8 cellular contexts compared by ENCODE assay signal in the genomic region with DNA sequence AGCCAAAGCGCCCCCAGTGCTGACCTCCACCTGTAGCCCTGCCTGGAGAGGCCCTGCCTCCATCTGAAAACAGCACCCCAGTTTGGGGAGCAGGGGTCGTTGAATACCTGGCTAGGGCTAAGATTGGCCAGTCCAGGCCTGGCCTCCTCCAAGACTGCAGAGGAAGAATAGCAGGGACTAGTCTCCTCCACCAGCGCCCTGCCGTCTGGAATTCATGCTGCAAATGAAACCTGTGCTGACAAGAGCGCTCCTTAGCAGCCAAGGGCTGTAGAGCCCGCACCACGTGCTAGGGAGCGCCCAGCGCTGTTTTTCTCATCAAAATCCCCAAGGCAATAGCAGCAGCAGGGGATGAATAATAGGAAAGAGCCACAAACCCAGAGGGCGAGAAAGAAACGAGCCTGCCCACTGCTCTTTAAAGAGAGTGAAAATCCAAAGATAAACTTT. TPM values are rescaled to one million over a fixed set of nuclear protein-coding genes. Genes with fewer than 3 reads are reported as not detected.
A peak's percentile ranks its signal among the peaks of the same experiment; 100 is the strongest.
DNase-seq lines count a peak whose midpoint lies in the region; ATAC-seq and TF ChIP-seq lines count a peak whose summit lies in the region.

No MANE protein-coding gene starts in this region.

- peak overlapping the region in 1 of 2 donors; percentile 44 for H3K27ac Mint-ChIP-seq in natural killer cell treated with Interleukin-12 subunit alpha and Interleukin-12 subunit beta and Interleukin-15 and Interleukin-18, amount 100 ng/mL, for 72 hours

- ATAC-seq in natural killer cell treated with Interleukin-12 subunit alpha and Interleukin-12 subunit beta and Interleukin-15 and Interleukin-18, amount 100 ng/mL, for 72 hours: peak in 1 of 2 donors; percentile 17
- ATAC-seq in HG02852 (IDR thresholded peaks at IDR 0.05; ENCODE audit: unreplicated experiment): no peak

- peak; percentile 42 for DNase-seq in RPMI8226
- DNase-seq in epithelial cell of prostate (ENCODE audit: low read depth, low spot score): peak; percentile 76
- DNase-seq in natural killer cell treated with Interleukin-12 subunit alpha and Interleukin-12 subunit beta and Interleukin-15 and Interleukin-18, amount 100 ng/mL, for 72 hours (ENCODE audit: low spot score): peak; percentile 56
- no peak for DNase-seq in SKM-1 (lab: John Stamatoyannopoulos, UW; ENCODE audit: unreplicated experiment)
- DNase-seq in NCI-H446 treated with DMSO at 0.1 percent for 48 hours (lab: John Stamatoyannopoulos, UW): no peak

- H3K27ac ChIP-seq in 22Rv1 (peak overlapping the region; percentile 67), epithelial cell of prostate (peak overlapping the region; percentile 74)

- no peaks in the 10 kb centered on the region for H3K9me3 ChIP-seq in ES-I3 (ENCODE audit: control insufficient read depth, insufficient read depth, low read length)

- peak overlapping the region; percentile 30; the same call in 1 of the 2 replicates for H3K9ac ChIP-seq in ES-I3 (ENCODE audit: low read depth, low read length)

- H3K36me3 Mint-ChIP-seq in natural killer cell treated with Interleukin-12 subunit alpha and Interleukin-12 subunit beta and Interleukin-15 and Interleukin-18, amount 100 ng/mL, for 72 hours: no peaks in the 10 kb centered on the region

- H3K27me3 Mint-ChIP-seq in natural killer cell treated with Interleukin-12 subunit alpha and Interleukin-12 subunit beta and Interleukin-15 and Interleukin-18, amount 100 ng/mL, for 72 hours: peaks cover 54 to 67% of the 10 kb centered on the region in 2 donors

- peaks cover 13% of the 10 kb centered on the region for H3K4me1 ChIP-seq in ES-I3 (ENCODE audit: insufficient read depth, low read length)

- TF ChIP-seq CTCF in 22Rv1 (IDR thresholded peaks at IDR 0.05): peak; percentile 22

- H3K4me1 Mint-ChIP-seq in natural killer cell treated with Interleukin-12 subunit alpha and Interleukin-12 subunit beta and Interleukin-15 and Interleukin-18, amount 100 ng/mL, for 72 hours (ENCODE audit: low read depth in 2 of 2): peaks cover 21 to 22% of the 10 kb centered on the region in 2 donors

- no peaks in the 10 kb centered on the region for H3K36me3 ChIP-seq in ES-I3 (ENCODE audit: insufficient read depth, low read length)

- peak overlapping the region; percentile 67 for H3K4me3 Mint-ChIP-seq in natural killer cell treated with Interleukin-12 subunit alpha and Interleukin-12 subunit beta and Interleukin-15 and Interleukin-18, amount 100 ng/mL, for 72 hours

- no peaks in the 10 kb centered on the region for H3K9me3 Mint-ChIP-seq in natural killer cell treated with Interleukin-12 subunit alpha and Interleukin-12 subunit beta and Interleukin-15 and Interleukin-18, amount 100 ng/mL, for 72 hours

RNA-seq across cellular contexts. Expression of a gene that starts 3.4 kb away (rescaled TPM):
- not detected for total RNA-seq in natural killer cell treated with Interleukin-12 subunit alpha and Interleukin-12 subunit beta and Interleukin-15 and Interleukin-18, amount 100 ng/mL, for 72 hours

RNA-seq across cellular contexts. Expression of a gene that starts 37.5 kb away (rescaled TPM):
- total RNA-seq in natural killer cell treated with Interleukin-12 subunit alpha and Interleukin-12 subunit beta and Interleukin-15 and Interleukin-18, amount 100 ng/mL, for 72 hours: 10 to 100 TPM; 75.6 to 84.2 TPM

Comparison
In these comparisons a context has a peak if more than half of its experiments do, and no peak if none do; other contexts are left out.
1. DNase-seq: peak in RPMI8226 (single experiment), epithelial cell of prostate (single experiment) and natural killer cell treated with Interleukin-12 subunit alpha and Interleukin-12 subunit beta and Interleukin-15 and Interleukin-18, amount 100 ng/mL, for 72 hours (single experiment); none in SKM-1 (single experiment) and NCI-H446 treated with DMSO at 0.1 percent for 48 hours (single experiment).